Comparison of ENCODE assay signal across 1 cellular context in genomic region chr3:196609815-196610515, GRCh38.
TF ChIP-seq lines count a peak whose summit lies in the region.

No MANE protein-coding gene starts in this region.

TF ChIP-seq in A549, 52 proteins besides CTCF, POLR2A, EP300 and RAD21 (continued from another document):
- no peak for TF ChIP-seq HMGXB4 (CRISPR knock-in tag; IDR thresholded peaks at IDR 0.05; ENCODE audit: borderline replicate concordance)
